1 cellular context compared by ENCODE assay signal in the genomic region with DNA sequence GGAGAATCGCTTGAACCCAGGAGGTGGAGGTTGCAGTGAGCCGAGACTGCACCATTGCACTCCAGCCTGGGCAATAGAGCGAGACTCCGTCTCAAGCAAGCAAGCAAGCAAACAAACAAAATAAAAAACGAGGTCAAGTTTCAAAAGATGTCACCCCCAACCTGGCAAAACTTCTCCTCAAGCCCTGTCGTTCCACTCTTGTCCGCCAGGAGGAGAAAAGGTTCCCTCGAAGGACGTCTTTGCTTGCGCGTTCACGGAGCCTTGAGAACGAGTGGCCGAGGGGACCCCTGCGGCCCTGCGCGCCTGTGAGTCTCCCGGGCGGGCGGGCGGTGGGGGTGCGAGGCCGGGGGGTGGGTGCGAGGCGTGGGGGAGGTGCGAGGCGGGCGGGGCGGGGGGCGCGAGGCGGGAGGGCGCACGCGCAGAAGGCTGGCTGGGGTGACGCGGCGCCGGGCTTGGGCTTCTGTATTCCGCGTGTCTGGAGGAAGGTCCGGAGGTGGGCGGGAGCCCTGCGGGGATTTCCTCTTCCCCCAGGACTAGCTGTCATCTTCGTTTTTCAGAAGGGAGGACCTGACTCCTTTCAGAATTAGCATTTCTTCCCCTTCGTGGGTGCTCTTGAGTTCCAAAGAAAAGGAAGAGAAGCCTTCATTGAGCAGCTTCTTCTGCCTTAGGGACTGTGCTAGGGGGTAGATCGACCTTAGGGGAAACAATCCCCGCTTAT.
TF ChIP-seq lines count a peak whose summit lies in the region.

No MANE protein-coding gene starts in this region.

TF ChIP-seq in endothelial cell of umbilical vein, 7 proteins besides CTCF, POLR2A, EP300 and RAD21 (continued from another document):
- no peak for TF ChIP-seq MYC (IDR thresholded peaks at IDR 0.05; ENCODE audit: low read depth, low read length)
- no peak for TF ChIP-seq MAX (IDR thresholded peaks at IDR 0.05; ENCODE audit: insufficient read depth, insufficient read length)
- TF ChIP-seq POLR2AphosphoS5 (IDR thresholded peaks at IDR 0.05; ENCODE audit: insufficient read depth, low read depth, low read length) = no peak
- TF ChIP-seq JUN (IDR thresholded peaks at IDR 0.05; ENCODE audit: borderline replicate concordance, insufficient read depth, insufficient read length, low read depth) = no peak
- no peak for TF ChIP-seq FOS (IDR thresholded peaks at IDR 0.05; ENCODE audit: borderline replicate concordance, insufficient read depth, low read length)
- TF ChIP-seq EZH2 (IDR thresholded peaks at IDR 0.05; ENCODE audit: borderline replicate concordance, low read depth, low read length, severe bottlenecking) = no peak
